Comparison of ENCODE assay signal across 1 cellular context in genomic region chr16:75702247-75702646, GRCh38.
TF ChIP-seq lines count a peak whose summit lies in the region.

No MANE protein-coding gene starts in this region.

TF ChIP-seq in HepG2, 621 proteins besides CTCF, POLR2A, EP300 and RAD21:
- TF ChIP-seq GRHL1 (CRISPR knock-in tag; conservative IDR thresholded peaks at IDR 0.05): no peak
- TF ChIP-seq ZC3H4 (CRISPR knock-in tag; IDR thresholded peaks at IDR 0.05; ENCODE audit: borderline replicate concordance): no peak
- 0 out of 2 replicates have a peak, but pooled peaks have one; percentile 52 for TF ChIP-seq ZNF264 (CRISPR knock-in tag; IDR thresholded peaks at IDR 0.05)
